2 cellular contexts compared by ENCODE assay signal in the genomic region with DNA sequence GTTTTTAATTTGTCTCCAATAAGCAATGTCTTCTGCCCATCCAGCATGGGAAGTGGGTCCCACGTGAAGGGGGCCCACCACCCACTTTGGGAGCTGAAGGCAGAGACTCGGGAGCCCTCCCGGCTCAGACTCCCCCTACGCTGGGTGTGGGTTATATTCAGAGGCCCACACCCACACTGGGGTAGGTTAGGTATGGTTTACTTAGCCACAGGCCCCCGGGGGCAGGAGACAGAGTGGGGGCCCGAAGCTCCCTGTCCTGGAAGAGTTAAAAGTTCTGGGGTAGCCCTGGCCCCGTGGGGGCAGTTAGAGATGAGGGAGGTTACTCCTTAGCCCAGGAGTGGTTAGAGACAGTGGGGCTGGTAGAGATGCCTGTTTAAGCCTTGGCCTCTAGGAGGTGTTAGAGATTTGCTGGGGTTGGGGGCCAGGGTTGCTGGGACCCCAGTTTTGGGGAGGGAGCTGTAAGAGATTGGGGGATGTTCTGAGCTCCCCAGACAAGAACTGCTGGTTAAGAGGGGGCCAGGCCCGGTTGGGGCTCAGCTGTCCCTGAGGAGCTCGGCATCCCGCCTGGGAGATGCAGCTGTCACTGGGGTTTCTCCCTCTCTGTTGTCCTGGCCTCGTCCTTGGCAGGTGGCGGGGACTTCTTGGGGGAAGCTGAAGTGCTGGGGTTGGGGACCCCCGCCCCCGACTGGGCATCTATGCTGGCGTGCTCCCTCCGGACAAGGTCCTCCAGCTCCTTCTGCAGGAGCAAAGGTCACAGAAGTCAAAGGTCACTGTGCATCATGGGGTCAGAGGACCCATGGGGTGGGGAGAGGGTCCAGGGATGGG.
TF ChIP-seq lines count a peak whose summit lies in the region.

No MANE protein-coding gene starts in this region.

TF ChIP-seq in SK-N-SH, 30 proteins besides CTCF, POLR2A, EP300 and RAD21 (continued from another document):
- TF ChIP-seq, protein P1, sequence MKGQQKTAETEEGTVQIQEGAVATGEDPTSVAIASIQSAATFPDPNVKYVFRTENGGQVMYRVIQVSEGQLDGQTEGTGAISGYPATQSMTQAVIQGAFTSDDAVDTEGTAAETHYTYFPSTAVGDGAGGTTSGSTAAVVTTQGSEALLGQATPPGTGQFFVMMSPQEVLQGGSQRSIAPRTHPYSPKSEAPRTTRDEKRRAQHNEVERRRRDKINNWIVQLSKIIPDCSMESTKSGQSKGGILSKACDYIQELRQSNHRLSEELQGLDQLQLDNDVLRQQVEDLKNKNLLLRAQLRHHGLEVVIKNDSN (IDR thresholded peaks at IDR 0.05; ENCODE audit: borderline replicate concordance, low read depth) = no peak
- no peak for TF ChIP-seq ELF1 (IDR thresholded peaks at IDR 0.05)

TF ChIP-seq in SK-N-SH treated with all-trans-retinoic acid at 6 μM for 48 hours, 23 proteins besides CTCF, POLR2A, EP300 and RAD21 (continued from another document):
- TF ChIP-seq, protein P2, sequence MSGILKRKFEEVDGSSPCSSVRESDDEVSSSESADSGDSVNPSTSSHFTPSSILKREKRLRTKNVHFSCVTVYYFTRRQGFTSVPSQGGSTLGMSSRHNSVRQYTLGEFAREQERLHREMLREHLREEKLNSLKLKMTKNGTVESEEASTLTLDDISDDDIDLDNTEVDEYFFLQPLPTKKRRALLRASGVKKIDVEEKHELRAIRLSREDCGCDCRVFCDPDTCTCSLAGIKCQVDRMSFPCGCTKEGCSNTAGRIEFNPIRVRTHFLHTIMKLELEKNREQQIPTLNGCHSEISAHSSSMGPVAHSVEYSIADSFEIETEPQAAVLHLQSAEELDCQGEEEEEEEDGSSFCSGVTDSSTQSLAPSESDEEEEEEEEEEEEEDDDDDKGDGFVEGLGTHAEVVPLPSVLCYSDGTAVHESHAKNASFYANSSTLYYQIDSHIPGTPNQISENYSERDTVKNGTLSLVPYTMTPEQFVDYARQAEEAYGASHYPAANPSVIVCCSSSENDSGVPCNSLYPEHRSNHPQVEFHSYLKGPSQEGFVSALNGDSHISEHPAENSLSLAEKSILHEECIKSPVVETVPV (CRISPR knock-in tag; IDR thresholded peaks at IDR 0.05) = no peak
- TF ChIP-seq SNAI2 (CRISPR knock-in tag; IDR thresholded peaks at IDR 0.05) (no peak), BACH2 (CRISPR knock-in tag; IDR thresholded peaks at IDR 0.05; ENCODE audit: borderline replicate concordance) (no peak), TCF4 (CRISPR knock-in tag; IDR thresholded peaks at IDR 0.05; ENCODE audit: borderline replicate concordance) (no peak), RARB (CRISPR knock-in tag; IDR thresholded peaks at IDR 0.05) (no peak), ESRRG (CRISPR knock-in tag; IDR thresholded peaks at IDR 0.05) (no peak), ZC3H10 (CRISPR knock-in tag; IDR thresholded peaks at IDR 0.05) (no peak)
- TF ChIP-seq, protein P3, sequence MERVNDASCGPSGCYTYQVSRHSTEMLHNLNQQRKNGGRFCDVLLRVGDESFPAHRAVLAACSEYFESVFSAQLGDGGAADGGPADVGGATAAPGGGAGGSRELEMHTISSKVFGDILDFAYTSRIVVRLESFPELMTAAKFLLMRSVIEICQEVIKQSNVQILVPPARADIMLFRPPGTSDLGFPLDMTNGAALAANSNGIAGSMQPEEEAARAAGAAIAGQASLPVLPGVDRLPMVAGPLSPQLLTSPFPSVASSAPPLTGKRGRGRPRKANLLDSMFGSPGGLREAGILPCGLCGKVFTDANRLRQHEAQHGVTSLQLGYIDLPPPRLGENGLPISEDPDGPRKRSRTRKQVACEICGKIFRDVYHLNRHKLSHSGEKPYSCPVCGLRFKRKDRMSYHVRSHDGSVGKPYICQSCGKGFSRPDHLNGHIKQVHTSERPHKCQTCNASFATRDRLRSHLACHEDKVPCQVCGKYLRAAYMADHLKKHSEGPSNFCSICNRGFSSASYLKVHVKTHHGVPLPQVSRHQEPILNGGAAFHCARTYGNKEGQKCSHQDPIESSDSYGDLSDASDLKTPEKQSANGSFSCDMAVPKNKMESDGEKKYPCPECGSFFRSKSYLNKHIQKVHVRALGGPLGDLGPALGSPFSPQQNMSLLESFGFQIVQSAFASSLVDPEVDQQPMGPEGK (CRISPR knock-in tag; IDR thresholded peaks at IDR 0.05; ENCODE audit: borderline replicate concordance) = no peak
- TF ChIP-seq, protein P4, sequence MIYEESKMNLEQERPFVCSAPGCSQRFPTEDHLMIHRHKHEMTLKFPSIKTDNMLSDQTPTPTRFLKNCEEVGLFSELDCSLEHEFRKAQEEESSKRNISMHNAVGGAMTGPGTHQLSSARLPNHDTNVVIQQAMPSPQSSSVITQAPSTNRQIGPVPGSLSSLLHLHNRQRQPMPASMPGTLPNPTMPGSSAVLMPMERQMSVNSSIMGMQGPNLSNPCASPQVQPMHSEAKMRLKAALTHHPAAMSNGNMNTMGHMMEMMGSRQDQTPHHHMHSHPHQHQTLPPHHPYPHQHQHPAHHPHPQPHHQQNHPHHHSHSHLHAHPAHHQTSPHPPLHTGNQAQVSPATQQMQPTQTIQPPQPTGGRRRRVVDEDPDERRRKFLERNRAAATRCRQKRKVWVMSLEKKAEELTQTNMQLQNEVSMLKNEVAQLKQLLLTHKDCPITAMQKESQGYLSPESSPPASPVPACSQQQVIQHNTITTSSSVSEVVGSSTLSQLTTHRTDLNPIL (CRISPR knock-in tag; IDR thresholded peaks at IDR 0.05; ENCODE audit: low read depth) = no peak
- TF ChIP-seq, protein P5, sequence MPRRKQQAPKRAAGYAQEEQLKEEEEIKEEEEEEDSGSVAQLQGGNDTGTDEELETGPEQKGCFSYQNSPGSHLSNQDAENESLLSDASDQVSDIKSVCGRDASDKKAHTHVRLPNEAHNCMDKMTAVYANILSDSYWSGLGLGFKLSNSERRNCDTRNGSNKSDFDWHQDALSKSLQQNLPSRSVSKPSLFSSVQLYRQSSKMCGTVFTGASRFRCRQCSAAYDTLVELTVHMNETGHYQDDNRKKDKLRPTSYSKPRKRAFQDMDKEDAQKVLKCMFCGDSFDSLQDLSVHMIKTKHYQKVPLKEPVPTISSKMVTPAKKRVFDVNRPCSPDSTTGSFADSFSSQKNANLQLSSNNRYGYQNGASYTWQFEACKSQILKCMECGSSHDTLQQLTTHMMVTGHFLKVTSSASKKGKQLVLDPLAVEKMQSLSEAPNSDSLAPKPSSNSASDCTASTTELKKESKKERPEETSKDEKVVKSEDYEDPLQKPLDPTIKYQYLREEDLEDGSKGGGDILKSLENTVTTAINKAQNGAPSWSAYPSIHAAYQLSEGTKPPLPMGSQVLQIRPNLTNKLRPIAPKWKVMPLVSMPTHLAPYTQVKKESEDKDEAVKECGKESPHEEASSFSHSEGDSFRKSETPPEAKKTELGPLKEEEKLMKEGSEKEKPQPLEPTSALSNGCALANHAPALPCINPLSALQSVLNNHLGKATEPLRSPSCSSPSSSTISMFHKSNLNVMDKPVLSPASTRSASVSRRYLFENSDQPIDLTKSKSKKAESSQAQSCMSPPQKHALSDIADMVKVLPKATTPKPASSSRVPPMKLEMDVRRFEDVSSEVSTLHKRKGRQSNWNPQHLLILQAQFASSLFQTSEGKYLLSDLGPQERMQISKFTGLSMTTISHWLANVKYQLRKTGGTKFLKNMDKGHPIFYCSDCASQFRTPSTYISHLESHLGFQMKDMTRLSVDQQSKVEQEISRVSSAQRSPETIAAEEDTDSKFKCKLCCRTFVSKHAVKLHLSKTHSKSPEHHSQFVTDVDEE (CRISPR knock-in tag; IDR thresholded peaks at IDR 0.05) = no peak
TF ChIP-seq in SK-N-SH treated with all-trans-retinoic acid at 6 μM for 48 hours: peak in this region for 0.
